In the genomic region with DNA sequence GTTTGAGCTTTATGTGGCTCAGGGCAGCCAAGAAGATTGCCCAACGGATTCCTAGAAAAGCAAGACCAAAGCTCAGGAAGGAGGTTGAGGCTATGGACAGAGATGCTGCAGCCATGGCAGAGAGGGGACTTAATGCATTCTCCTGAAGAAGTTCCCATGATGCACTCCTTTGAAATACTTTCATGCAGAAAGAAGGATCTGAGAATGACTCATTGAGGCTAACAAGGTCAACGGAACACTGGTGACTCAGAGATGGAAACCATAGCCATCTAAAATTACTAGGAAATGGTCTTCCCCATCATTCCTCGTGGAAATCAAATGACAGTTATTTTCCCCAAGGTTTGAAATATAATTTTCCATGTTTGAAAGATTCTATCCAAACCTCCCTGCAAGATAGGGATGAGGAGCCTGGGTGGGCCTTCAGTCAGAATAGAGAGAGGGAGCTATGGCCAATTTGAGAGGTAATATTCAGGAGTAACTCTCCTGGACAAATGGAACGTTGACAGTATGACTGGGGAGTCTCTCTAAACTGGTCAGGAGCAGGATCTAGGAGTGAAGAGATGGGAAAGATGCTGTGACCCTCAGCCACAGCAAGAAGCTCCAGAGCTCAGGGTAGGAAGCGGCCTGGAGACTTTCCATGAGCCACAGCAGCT, we compare ENCODE assay signal across 9 cellular contexts.
DNase-seq lines count a peak whose midpoint lies in the region; ATAC-seq and TF ChIP-seq lines count a peak whose summit lies in the region.
"Had no signal": no experiment of that assay in that cellular context is flagged by ENCODE, and none has a peak within 500 bp of the region (broad histone marks: within the 10 kb centered on the region; RNA-seq: fewer than 3 reads in every experiment).

No MANE protein-coding gene starts in this region.

- peak overlapping the region; percentile 73 for H3K27ac Mint-ChIP-seq in HFFc6
- H3K27ac Mint-ChIP-seq in CD8-positive, alpha-beta T cell: no peak overlapping the region

- H3K4me1 ChIP-seq in left lung (no peaks in the 10 kb centered on the region), Peyer's patch (peaks cover 0 to 15% (median 0%) of the 10 kb centered on the region in 4 donors)
- H3K4me1 ChIP-seq in CD8-positive, alpha-beta T cell (ENCODE audit: insufficient read depth, low read length): no peaks in the 10 kb centered on the region

- peaks cover 11% of the 10 kb centered on the region for H3K27me3 Mint-ChIP-seq in HFFc6 (ENCODE audit: insufficient read depth)
- peaks cover 5% of the 10 kb centered on the region for H3K27me3 Mint-ChIP-seq in CD8-positive, alpha-beta T cell (ENCODE audit: low read depth)

- H3K4me3 ChIP-seq in left lung (no peak overlapping the region), Peyer's patch (no peak overlapping the region)
- no peak overlapping the region for H3K4me3 ChIP-seq in CD8-positive, alpha-beta T cell (ENCODE audit: low read depth, low read length)

- ATAC-seq in left lung (peak; percentile 40), GM18519 (IDR thresholded peaks at IDR 0.05; ENCODE audit: low FRiP score, unreplicated experiment) (no peak)
- no peak for ATAC-seq in CD8-positive, alpha-beta T cell

- H3K9me3 Mint-ChIP-seq in HFFc6: peaks cover 22% of the 10 kb centered on the region
- peaks cover 24% of the 10 kb centered on the region for H3K9me3 Mint-ChIP-seq in CD8-positive, alpha-beta T cell

- peaks cover 20% of the 10 kb centered on the region for H3K36me3 Mint-ChIP-seq in HFFc6 (ENCODE audit: low read depth)
- H3K36me3 Mint-ChIP-seq in CD8-positive, alpha-beta T cell: peaks cover 11% of the 10 kb centered on the region

- POLR2A ChIA-PET in GM10248 (lab: Yijun Ruan, JAX): interaction anchor here (1.5 kb wide), 1 partner anchor 24 kb away, joined by 3 read pairs; no protein-coding TSS in a partner anchor
- POLR2A ChIA-PET in CD8-positive, alpha-beta T cell (lab: Charles Lee): no interaction called here

- peak; percentile 62 for DNase-seq in GM10248 (ENCODE audit: extremely low spot score)
- peak; percentile 73 for DNase-seq in HFFc6
- DNase-seq in T1000 (lab: John Stamatoyannopoulos, UW): peak; percentile 15
- DNase-seq in left lung: no peak
- no peak for DNase-seq in SKM-1 treated with dmso at 0.1 percent for 144 hours (lab: John Stamatoyannopoulos, UW; ENCODE audit: unreplicated experiment)
- no peak for DNase-seq in Peyer's patch
- DNase-seq in CD8-positive, alpha-beta T cell: no peak
- DNase-seq: KG1 had no signal

- CTCF ChIA-PET in GM10248 (lab: Yijun Ruan, JAX): interaction anchor here (0.9 to 2.3 kb wide), 8 partner anchors 8 to 53 kb away, joined by 3 to 11 read pairs (median 4); no protein-coding TSS in a partner anchor
- CTCF ChIA-PET in CD8-positive, alpha-beta T cell (lab: Charles Lee): no interaction called here

- H3K27ac ChIP-seq in left lung: no peak overlapping the region
- peak overlapping the region in 2 of 4 donors; percentile 64 to 79 for H3K27ac ChIP-seq in Peyer's patch
- H3K27ac ChIP-seq in CD8-positive, alpha-beta T cell (ENCODE audit: low read depth, low read length): no peak overlapping the region

- no peak for TF ChIP-seq POLR2A in Peyer's patch (IDR thresholded peaks at IDR 0.05)

- TF ChIP-seq CTCF in GM10248 (IDR thresholded peaks at IDR 0.05; ENCODE audit: control extremely low read depth, extremely low read depth, low read depth, missing control alignments): no peak
- no peak for TF ChIP-seq CTCF in HFFc6 (IDR thresholded peaks at IDR 0.05)
- TF ChIP-seq CTCF in left lung (IDR thresholded peaks at IDR 0.05): no peak
- TF ChIP-seq CTCF in Peyer's patch (IDR thresholded peaks at IDR 0.05): no peak
- no peak for TF ChIP-seq CTCF in CD8-positive, alpha-beta T cell (IDR thresholded peaks at IDR 0.05)

- H3K27me3 ChIP-seq in left lung (no peaks in the 10 kb centered on the region), Peyer's patch (no peaks in the 10 kb centered on the region)
- H3K27me3 ChIP-seq in CD8-positive, alpha-beta T cell (ENCODE audit: insufficient read depth, low read length): no peaks in the 10 kb centered on the region

- H3K4me1 Mint-ChIP-seq in HFFc6 (ENCODE audit: low read depth): peaks cover 21% of the 10 kb centered on the region
- H3K4me1 Mint-ChIP-seq in CD8-positive, alpha-beta T cell (ENCODE audit: low read depth): no peaks in the 10 kb centered on the region

- peaks cover 0 to 28% of the 10 kb centered on the region in 2 donors for H3K9me3 ChIP-seq in left lung
- H3K9me3 ChIP-seq in Peyer's patch: peaks cover 0 to 12% (median 2%) of the 10 kb centered on the region in 4 donors
- H3K9me3 ChIP-seq in CD8-positive, alpha-beta T cell (ENCODE audit: low read length): no peaks in the 10 kb centered on the region

- intact Hi-C loops in left lung (cut with DNase I): no loop called here
- intact Hi-C loops in CD8-positive, alpha-beta T cell (cut with DNase I, micrococcal nuclease): no loop called here

- no peaks in the 10 kb centered on the region for H3K36me3 ChIP-seq in left lung
- no peaks in the 10 kb centered on the region for H3K36me3 ChIP-seq in Peyer's patch
- no peaks in the 10 kb centered on the region for H3K36me3 ChIP-seq in CD8-positive, alpha-beta T cell (ENCODE audit: insufficient read depth, low read length)

- no peak overlapping the region for H3K4me3 Mint-ChIP-seq in HFFc6
- H3K4me3 Mint-ChIP-seq in CD8-positive, alpha-beta T cell: no peak overlapping the region

Comparison
In these comparisons a context has a peak if more than half of its experiments do, and no peak if none do; other contexts are left out.
1. DNase-seq: peak in GM10248 (single experiment), HFFc6 (single experiment) and T1000 (single experiment); none in left lung (0 of 2), SKM-1 treated with dmso at 0.1 percent for 144 hours (single experiment), Peyer's patch (0 of 3) and CD8-positive, alpha-beta T cell (0 of 7).